In the genomic region with DNA sequence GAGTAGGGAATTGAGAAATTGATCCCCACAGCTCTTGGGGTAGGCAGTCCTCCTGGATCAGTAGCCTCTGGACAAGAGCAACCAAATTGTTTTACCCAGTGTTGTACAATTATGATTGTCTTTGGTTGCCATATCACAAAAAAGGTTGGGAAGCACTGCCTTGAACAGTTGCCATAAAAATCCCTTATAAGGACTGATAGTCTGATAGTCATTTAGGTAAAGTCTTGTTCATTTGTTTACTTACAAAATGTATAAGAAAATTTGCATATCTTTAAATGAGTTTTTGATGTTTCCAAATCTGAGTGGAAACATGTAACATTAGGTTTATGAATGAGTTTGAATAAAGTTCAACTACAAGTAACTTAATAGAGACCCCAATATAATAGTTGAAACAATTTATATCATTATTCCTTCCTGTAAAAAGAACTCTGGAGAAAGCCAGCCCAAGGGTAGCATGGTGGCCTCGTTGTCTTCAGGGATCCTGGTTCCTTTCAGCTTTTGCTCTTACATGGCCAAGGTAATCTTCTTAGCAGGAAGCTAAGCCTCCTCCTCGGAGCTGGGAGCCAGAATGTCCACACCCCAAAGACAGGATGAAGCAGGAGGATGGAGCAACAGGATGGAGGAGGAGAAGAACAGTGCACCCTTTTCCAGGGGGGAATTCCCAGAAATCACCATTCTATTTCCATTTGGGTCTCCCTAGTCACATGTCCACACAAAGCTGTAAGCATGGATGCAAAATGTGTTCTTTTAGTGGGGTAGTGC, we compare ENCODE assay signal across 23 cellular contexts.
"Had no signal": no experiment of that assay in that cellular context is flagged by ENCODE, and none has a peak within 500 bp of the region (broad histone marks: within the 10 kb centered on the region; RNA-seq: fewer than 3 reads in every experiment).

No MANE protein-coding gene starts in this region.

- H3K27me3 Mint-ChIP-seq: activated naive CD8-positive, alpha-beta T cell treated with anti-CD3 and anti-CD28 coated beads, Interleukin-2, amount 50 U/mL, for 24 hours; dendritic cell treated with granulocyte-macrophage colony-stimulating factor and Interleukin-4, amounts not matched to agents 40 ng/mL and 50 ng/mL, for 4 days; natural killer cell treated with Interleukin-12 subunit alpha and Interleukin-12 subunit beta and Interleukin-15 and Interleukin-18, amount 100 ng/mL, for 72 hours; stimulated activated naive CD8-positive, alpha-beta T cell treated with anti-CD3 and anti-CD28 coated beads, Interleukin-15, Interleukin-2, amounts not matched to agents 100 ng/mL and 50 ng/mL, for 24 hours; T-cell had no signal

- H3K27ac ChIP-seq: left ventricle myocardium inferior, pancreas, psoas muscle, right atrium auricular region, spleen, tibial artery, VCaP had no signal

- H3K4me3 ChIP-seq: left ventricle myocardium inferior, pancreas, psoas muscle, right atrium auricular region, spleen, tibial artery had no signal

- H3K27me3 ChIP-seq: pancreas, right atrium auricular region, spleen, tibial artery had no signal

- H3K27ac Mint-ChIP-seq: activated naive CD8-positive, alpha-beta T cell treated with anti-CD3 and anti-CD28 coated beads, Interleukin-2, amount 50 U/mL, for 24 hours; dendritic cell treated with granulocyte-macrophage colony-stimulating factor and Interleukin-4, amounts not matched to agents 40 ng/mL and 50 ng/mL, for 4 days; natural killer cell treated with Interleukin-12 subunit alpha and Interleukin-12 subunit beta and Interleukin-15 and Interleukin-18, amount 100 ng/mL, for 72 hours; stimulated activated naive CD8-positive, alpha-beta T cell treated with anti-CD3 and anti-CD28 coated beads, Interleukin-15, Interleukin-2, amounts not matched to agents 100 ng/mL and 50 ng/mL, for 24 hours; T-cell; T-helper 2 cell treated with Interferon-gamma antibody and Interleukin-4, amounts not matched to agents 5 μg/mL and 100 μg/mL, for 36 hours had no signal

- FAIRE-seq: endometrium, pancreas had no signal

- H3K4me1 ChIP-seq: left ventricle myocardium inferior, pancreas, psoas muscle, spleen had no signal

- ATAC-seq: activated naive CD8-positive, alpha-beta T cell treated with anti-CD3 and anti-CD28 coated beads, Interleukin-2, amount 50 U/mL, for 24 hours; natural killer cell treated with Interleukin-12 subunit alpha and Interleukin-12 subunit beta and Interleukin-15 and Interleukin-18, amount 100 ng/mL, for 72 hours; pancreas; psoas muscle; T-cell had no signal

- H3K4me3 Mint-ChIP-seq: activated naive CD8-positive, alpha-beta T cell treated with anti-CD3 and anti-CD28 coated beads, Interleukin-2, amount 50 U/mL, for 24 hours; dendritic cell treated with granulocyte-macrophage colony-stimulating factor and Interleukin-4, amounts not matched to agents 40 ng/mL and 50 ng/mL, for 4 days; natural killer cell treated with Interleukin-12 subunit alpha and Interleukin-12 subunit beta and Interleukin-15 and Interleukin-18, amount 100 ng/mL, for 72 hours; stimulated activated naive CD8-positive, alpha-beta T cell treated with anti-CD3 and anti-CD28 coated beads, Interleukin-15, Interleukin-2, amounts not matched to agents 100 ng/mL and 50 ng/mL, for 24 hours; T-cell; T-helper 2 cell treated with Interferon-gamma antibody and Interleukin-4, amounts not matched to agents 5 μg/mL and 100 μg/mL, for 36 hours had no signal

- H3K36me3 ChIP-seq: left ventricle myocardium inferior, pancreas, right atrium auricular region, spleen, tibial artery had no signal

- DNase-seq: activated CD4-positive, alpha-beta T cell treated with anti-CD3 and anti-CD28 coated beads for 1 hour; activated CD4-positive, alpha-beta T cell treated with anti-CD3 and anti-CD28 coated beads, Interleukin-2, amount 50 U/mL, for 4 hours; activated gamma-delta T cell; activated naive CD4-positive, alpha-beta T cell treated with anti-CD3 and anti-CD28 coated beads, Interleukin-2, amount 50 U/mL, for 16 hours; activated naive CD8-positive, alpha-beta T cell treated with anti-CD3 and anti-CD28 coated beads, Interleukin-2, amount 50 U/mL, for 24 hours; effector CD4-positive, alpha-beta T cell; foreskin melanocyte; kidney glomerular epithelial cell; left ventricle myocardium inferior; midbrain; pancreas; psoas muscle; spleen; stimulated activated CD4-positive, alpha-beta T cell treated with anti-CD3 and anti-CD28 coated beads, Interleukin-4, amount 100 ng/mL, for 24 hours; T-cell; tibial artery had no signal

- H3K4me1 Mint-ChIP-seq: activated naive CD8-positive, alpha-beta T cell treated with anti-CD3 and anti-CD28 coated beads, Interleukin-2, amount 50 U/mL, for 24 hours had no signal
